Comparison of ENCODE assay signal across 2 cellular contexts in genomic region chr1:17059391-17060128, GRCh38.
TF ChIP-seq lines count a peak whose summit lies in the region.

No MANE protein-coding gene starts in this region.

TF ChIP-seq in A549, 52 proteins besides CTCF, POLR2A, EP300 and RAD21:
- no peak for TF ChIP-seq EHMT2 (IDR thresholded peaks at IDR 0.05; ENCODE audit: low read depth)
- TF ChIP-seq MAX (IDR thresholded peaks at IDR 0.05), result no peak
- TF ChIP-seq ELK1 (IDR thresholded peaks at IDR 0.05; ENCODE audit: low read depth, low read length), result no peak
- TF ChIP-seq ATOH8 (CRISPR knock-in tag; IDR thresholded peaks at IDR 0.05; ENCODE audit: low read depth), result no peak
- TF ChIP-seq MYC (IDR thresholded peaks at IDR 0.05; ENCODE audit: borderline replicate concordance, low read length), result no peak
- TF ChIP-seq TFCP2L1 (CRISPR knock-in tag; IDR thresholded peaks at IDR 0.05), result no peak
- TF ChIP-seq SMC3 (IDR thresholded peaks at IDR 0.05), result peak; percentile 77

TF ChIP-seq in GM12878, 131 proteins besides CTCF, POLR2A, EP300 and RAD21:
- TF ChIP-seq HDAC6 (IDR thresholded peaks at IDR 0.05; ENCODE audit: unreplicated experiment), result no peak
- peak; percentile 53 for TF ChIP-seq RUNX3 (IDR thresholded peaks at IDR 0.05; ENCODE audit: low read length)
- TF ChIP-seq RELA (IDR thresholded peaks at IDR 0.05; ENCODE audit: borderline replicate concordance, partially characterized antibody), result peak; percentile 16
- no peak for TF ChIP-seq WRNIP1 (IDR thresholded peaks at IDR 0.05; ENCODE audit: borderline replicate concordance, low read depth, low read length)
- peak; percentile 77 for TF ChIP-seq SMC3 (IDR thresholded peaks at IDR 0.05; ENCODE audit: borderline replicate concordance, low read length)
- TF ChIP-seq BHLHE40 (IDR thresholded peaks at IDR 0.05; ENCODE audit: borderline replicate concordance in 1 of 2, low read depth in 2 of 2, low read length in 1 of 2), result peak; percentile 24 to 27; a peak in 1 of 4 replicates
- 0 out of 2 replicates have a peak, but pooled peaks have one; percentile 27 for TF ChIP-seq ZNF592 (IDR thresholded peaks at IDR 0.05)
- TF ChIP-seq YY1 (IDR thresholded peaks at IDR 0.05; ENCODE audit: low read depth, low read length), result peak; percentile 75
- TF ChIP-seq SMARCA5 (IDR thresholded peaks at IDR 0.05), result 0 out of 2 replicates have a peak, but pooled peaks have one; percentile 43
- 0 out of 2 replicates have a peak, but pooled peaks have one; percentile 20 for TF ChIP-seq NBN (IDR thresholded peaks at IDR 0.05)
